1 cellular context compared by ENCODE assay signal in the genomic region with DNA sequence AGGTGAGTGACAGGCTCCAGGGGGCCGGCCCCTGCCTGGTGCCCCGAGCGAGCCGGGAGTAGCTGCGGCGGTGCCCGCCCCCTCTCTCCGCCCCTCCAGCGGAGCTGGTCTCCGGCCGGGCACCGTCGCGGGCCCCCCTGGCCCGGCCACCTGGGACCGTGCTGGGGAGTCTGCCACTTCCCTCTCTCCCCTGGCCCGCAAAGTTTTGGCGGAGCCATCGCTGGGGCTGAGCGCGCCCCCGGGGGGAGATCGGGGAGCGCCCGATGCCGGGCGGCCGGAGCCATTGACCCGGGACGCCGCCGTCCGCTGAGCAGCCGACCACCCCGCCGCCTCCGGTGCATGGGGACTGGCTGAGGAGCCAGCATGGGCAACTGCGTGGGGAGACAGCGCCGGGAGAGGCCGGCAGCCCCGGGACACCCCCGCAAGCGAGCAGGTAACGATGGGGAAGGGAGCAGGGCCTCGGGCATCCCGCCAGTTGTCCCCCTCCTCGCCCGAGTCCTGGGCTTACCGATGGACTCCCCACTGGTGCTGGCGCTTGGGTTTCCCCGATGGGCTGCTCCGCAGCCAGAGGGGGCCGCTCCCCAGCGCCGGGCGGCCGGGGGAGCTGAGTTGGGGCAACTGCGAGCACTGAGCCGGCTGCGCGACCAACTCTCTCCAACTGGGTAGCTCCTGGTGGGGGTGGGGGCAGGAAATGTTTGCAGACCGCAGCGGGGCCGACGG.
TF ChIP-seq lines count a peak whose summit lies in the region.

A gene with protein sequence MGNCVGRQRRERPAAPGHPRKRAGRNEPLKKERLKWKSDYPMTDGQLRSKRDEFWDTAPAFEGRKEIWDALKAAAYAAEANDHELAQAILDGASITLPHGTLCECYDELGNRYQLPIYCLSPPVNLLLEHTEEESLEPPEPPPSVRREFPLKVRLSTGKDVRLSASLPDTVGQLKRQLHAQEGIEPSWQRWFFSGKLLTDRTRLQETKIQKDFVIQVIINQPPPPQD (plus strand): TSS at position 84 of the 720 bp plus-strand sequence. CDS start 280 bp downstream, at position 364.

TF ChIP-seq in HEK293, 187 proteins besides CTCF, POLR2A, EP300 and RAD21 (continued from another document):
- TF ChIP-seq, protein P1, sequence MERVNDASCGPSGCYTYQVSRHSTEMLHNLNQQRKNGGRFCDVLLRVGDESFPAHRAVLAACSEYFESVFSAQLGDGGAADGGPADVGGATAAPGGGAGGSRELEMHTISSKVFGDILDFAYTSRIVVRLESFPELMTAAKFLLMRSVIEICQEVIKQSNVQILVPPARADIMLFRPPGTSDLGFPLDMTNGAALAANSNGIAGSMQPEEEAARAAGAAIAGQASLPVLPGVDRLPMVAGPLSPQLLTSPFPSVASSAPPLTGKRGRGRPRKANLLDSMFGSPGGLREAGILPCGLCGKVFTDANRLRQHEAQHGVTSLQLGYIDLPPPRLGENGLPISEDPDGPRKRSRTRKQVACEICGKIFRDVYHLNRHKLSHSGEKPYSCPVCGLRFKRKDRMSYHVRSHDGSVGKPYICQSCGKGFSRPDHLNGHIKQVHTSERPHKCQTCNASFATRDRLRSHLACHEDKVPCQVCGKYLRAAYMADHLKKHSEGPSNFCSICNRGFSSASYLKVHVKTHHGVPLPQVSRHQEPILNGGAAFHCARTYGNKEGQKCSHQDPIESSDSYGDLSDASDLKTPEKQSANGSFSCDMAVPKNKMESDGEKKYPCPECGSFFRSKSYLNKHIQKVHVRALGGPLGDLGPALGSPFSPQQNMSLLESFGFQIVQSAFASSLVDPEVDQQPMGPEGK (tag by site-specific recombination; IDR thresholded peaks at IDR 0.05): peak; percentile 89
- TF ChIP-seq ZNF426 (tag by site-specific recombination; IDR thresholded peaks at IDR 0.05) (no peak), ZNF350 (tag by site-specific recombination; IDR thresholded peaks at IDR 0.05) (no peak), ZNF624 (tag by site-specific recombination; IDR thresholded peaks at IDR 0.05) (no peak), YY2 (tag by site-specific recombination; IDR thresholded peaks at IDR 0.05) (no peak), ZNF169 (tag by site-specific recombination; IDR thresholded peaks at IDR 0.05) (no peak), ZFHX2 (tag by site-specific recombination; conservative IDR thresholded peaks at IDR 0.05) (peak; percentile 68), ZNF561 (tag by site-specific recombination; IDR thresholded peaks at IDR 0.05; ENCODE audit: borderline replicate concordance) (peak; percentile 68), ZNF48 (tag by site-specific recombination; IDR thresholded peaks at IDR 0.05) (no peak), ZNF239 (tag by site-specific recombination; IDR thresholded peaks at IDR 0.05) (no peak), ZNF776 (tag by site-specific recombination; IDR thresholded peaks at IDR 0.05; ENCODE audit: borderline replicate concordance) (no peak), ZNF830 (tag by site-specific recombination; IDR thresholded peaks at IDR 0.05; ENCODE audit: low read depth) (no peak), ZEB2 (tag by site-specific recombination; IDR thresholded peaks at IDR 0.05) (peak; percentile 36), ZNF791 (tag by site-specific recombination; IDR thresholded peaks at IDR 0.05) (no peak), KLF9 (tag by site-specific recombination; IDR thresholded peaks at IDR 0.05; ENCODE audit: low read depth) (peak; percentile 2; the same call in 1 of the 2 replicates), ZNF335 (tag by site-specific recombination; conservative IDR thresholded peaks at IDR 0.05) (peak; percentile 82), ZBTB21 (tag by site-specific recombination; IDR thresholded peaks at IDR 0.05) (no peak), KLF1 (tag by site-specific recombination; IDR thresholded peaks at IDR 0.05) (no peak), ZNF202 (tag by site-specific recombination; IDR thresholded peaks at IDR 0.05; ENCODE audit: borderline replicate concordance) (no peak), ZNF629 (tag by site-specific recombination; IDR thresholded peaks at IDR 0.05) (no peak), ZNF132 (tag by site-specific recombination; IDR thresholded peaks at IDR 0.05; ENCODE audit: borderline replicate concordance) (no peak), GLIS1 (tag by site-specific recombination; IDR thresholded peaks at IDR 0.05) (peak; percentile 97), ZNF501 (tag by site-specific recombination; IDR thresholded peaks at IDR 0.05) (0 out of 2 replicates have a peak, but pooled peaks have one; percentile 49), ZNF792 (tag by site-specific recombination; IDR thresholded peaks at IDR 0.05) (no peak), ZBTB48 (tag by site-specific recombination; IDR thresholded peaks at IDR 0.05) (0 out of 2 replicates have a peak, but pooled peaks have one; percentile 44), ZNF394 (tag by site-specific recombination; IDR thresholded peaks at IDR 0.05; ENCODE audit: borderline replicate concordance) (peak; percentile 99), ZNF510 (tag by site-specific recombination; IDR thresholded peaks at IDR 0.05; ENCODE audit: insufficient replicate concordance) (no peak), ZNF596 (tag by site-specific recombination; IDR thresholded peaks at IDR 0.05) (no peak), GLI2 (tag by site-specific recombination; IDR thresholded peaks at IDR 0.05; ENCODE audit: borderline replicate concordance, low read depth) (no peak), ZBTB8A (tag by site-specific recombination; IDR thresholded peaks at IDR 0.05) (peak; percentile 93; the same call in 1 of the 2 replicates), ZNF777 (tag by site-specific recombination; IDR thresholded peaks at IDR 0.05; ENCODE audit: borderline replicate concordance) (peak; percentile 81), TRIM28 (IDR thresholded peaks at IDR 0.05; ENCODE audit: borderline replicate concordance, low read length) (no peak), ZNF416 (tag by site-specific recombination; IDR thresholded peaks at IDR 0.05) (no peak)
- TF ChIP-seq, protein P2, sequence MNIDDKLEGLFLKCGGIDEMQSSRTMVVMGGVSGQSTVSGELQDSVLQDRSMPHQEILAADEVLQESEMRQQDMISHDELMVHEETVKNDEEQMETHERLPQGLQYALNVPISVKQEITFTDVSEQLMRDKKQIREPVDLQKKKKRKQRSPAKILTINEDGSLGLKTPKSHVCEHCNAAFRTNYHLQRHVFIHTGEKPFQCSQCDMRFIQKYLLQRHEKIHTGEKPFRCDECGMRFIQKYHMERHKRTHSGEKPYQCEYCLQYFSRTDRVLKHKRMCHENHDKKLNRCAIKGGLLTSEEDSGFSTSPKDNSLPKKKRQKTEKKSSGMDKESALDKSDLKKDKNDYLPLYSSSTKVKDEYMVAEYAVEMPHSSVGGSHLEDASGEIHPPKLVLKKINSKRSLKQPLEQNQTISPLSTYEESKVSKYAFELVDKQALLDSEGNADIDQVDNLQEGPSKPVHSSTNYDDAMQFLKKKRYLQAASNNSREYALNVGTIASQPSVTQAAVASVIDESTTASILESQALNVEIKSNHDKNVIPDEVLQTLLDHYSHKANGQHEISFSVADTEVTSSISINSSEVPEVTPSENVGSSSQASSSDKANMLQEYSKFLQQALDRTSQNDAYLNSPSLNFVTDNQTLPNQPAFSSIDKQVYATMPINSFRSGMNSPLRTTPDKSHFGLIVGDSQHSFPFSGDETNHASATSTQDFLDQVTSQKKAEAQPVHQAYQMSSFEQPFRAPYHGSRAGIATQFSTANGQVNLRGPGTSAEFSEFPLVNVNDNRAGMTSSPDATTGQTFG (tag by site-specific recombination; IDR thresholded peaks at IDR 0.05; ENCODE audit: borderline replicate concordance): no peak
- TF ChIP-seq, protein P3, sequence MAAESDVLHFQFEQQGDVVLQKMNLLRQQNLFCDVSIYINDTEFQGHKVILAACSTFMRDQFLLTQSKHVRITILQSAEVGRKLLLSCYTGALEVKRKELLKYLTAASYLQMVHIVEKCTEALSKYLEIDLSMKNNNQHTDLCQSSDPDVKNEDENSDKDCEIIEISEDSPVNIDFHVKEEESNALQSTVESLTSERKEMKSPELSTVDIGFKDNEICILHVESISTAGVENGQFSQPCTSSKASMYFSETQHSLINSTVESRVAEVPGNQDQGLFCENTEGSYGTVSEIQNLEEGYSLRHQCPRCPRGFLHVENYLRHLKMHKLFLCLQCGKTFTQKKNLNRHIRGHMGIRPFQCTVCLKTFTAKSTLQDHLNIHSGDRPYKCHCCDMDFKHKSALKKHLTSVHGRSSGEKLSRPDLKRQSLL (tag by site-specific recombination; IDR thresholded peaks at IDR 0.05): no peak
- TF ChIP-seq, protein P4, sequence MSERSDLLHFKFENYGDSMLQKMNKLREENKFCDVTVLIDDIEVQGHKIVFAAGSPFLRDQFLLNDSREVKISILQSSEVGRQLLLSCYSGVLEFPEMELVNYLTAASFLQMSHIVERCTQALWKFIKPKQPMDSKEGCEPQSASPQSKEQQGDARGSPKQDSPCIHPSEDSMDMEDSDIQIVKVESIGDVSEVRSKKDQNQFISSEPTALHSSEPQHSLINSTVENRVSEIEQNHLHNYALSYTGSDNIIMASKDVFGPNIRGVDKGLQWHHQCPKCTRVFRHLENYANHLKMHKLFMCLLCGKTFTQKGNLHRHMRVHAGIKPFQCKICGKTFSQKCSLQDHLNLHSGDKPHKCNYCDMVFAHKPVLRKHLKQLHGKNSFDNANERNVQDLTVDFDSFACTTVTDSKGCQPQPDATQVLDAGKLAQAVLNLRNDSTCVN (tag by site-specific recombination; optimal IDR thresholded peaks at IDR 0.05): peak; percentile 68
- TF ChIP-seq, protein P5, sequence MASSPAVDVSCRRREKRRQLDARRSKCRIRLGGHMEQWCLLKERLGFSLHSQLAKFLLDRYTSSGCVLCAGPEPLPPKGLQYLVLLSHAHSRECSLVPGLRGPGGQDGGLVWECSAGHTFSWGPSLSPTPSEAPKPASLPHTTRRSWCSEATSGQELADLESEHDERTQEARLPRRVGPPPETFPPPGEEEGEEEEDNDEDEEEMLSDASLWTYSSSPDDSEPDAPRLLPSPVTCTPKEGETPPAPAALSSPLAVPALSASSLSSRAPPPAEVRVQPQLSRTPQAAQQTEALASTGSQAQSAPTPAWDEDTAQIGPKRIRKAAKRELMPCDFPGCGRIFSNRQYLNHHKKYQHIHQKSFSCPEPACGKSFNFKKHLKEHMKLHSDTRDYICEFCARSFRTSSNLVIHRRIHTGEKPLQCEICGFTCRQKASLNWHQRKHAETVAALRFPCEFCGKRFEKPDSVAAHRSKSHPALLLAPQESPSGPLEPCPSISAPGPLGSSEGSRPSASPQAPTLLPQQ (tag by site-specific recombination; IDR thresholded peaks at IDR 0.05): 0 out of 2 replicates have a peak, but pooled peaks have one; percentile 60
- TF ChIP-seq, protein P6, sequence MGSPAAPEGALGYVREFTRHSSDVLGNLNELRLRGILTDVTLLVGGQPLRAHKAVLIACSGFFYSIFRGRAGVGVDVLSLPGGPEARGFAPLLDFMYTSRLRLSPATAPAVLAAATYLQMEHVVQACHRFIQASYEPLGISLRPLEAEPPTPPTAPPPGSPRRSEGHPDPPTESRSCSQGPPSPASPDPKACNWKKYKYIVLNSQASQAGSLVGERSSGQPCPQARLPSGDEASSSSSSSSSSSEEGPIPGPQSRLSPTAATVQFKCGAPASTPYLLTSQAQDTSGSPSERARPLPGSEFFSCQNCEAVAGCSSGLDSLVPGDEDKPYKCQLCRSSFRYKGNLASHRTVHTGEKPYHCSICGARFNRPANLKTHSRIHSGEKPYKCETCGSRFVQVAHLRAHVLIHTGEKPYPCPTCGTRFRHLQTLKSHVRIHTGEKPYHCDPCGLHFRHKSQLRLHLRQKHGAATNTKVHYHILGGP (tag by site-specific recombination; IDR thresholded peaks at IDR 0.05): no peak
- TF ChIP-seq, protein P7, sequence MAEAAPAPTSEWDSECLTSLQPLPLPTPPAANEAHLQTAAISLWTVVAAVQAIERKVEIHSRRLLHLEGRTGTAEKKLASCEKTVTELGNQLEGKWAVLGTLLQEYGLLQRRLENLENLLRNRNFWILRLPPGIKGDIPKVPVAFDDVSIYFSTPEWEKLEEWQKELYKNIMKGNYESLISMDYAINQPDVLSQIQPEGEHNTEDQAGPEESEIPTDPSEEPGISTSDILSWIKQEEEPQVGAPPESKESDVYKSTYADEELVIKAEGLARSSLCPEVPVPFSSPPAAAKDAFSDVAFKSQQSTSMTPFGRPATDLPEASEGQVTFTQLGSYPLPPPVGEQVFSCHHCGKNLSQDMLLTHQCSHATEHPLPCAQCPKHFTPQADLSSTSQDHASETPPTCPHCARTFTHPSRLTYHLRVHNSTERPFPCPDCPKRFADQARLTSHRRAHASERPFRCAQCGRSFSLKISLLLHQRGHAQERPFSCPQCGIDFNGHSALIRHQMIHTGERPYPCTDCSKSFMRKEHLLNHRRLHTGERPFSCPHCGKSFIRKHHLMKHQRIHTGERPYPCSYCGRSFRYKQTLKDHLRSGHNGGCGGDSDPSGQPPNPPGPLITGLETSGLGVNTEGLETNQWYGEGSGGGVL (tag by site-specific recombination; IDR thresholded peaks at IDR 0.05): peak; percentile 57; the same call in 1 of the 2 replicates
- TF ChIP-seq, protein P8, sequence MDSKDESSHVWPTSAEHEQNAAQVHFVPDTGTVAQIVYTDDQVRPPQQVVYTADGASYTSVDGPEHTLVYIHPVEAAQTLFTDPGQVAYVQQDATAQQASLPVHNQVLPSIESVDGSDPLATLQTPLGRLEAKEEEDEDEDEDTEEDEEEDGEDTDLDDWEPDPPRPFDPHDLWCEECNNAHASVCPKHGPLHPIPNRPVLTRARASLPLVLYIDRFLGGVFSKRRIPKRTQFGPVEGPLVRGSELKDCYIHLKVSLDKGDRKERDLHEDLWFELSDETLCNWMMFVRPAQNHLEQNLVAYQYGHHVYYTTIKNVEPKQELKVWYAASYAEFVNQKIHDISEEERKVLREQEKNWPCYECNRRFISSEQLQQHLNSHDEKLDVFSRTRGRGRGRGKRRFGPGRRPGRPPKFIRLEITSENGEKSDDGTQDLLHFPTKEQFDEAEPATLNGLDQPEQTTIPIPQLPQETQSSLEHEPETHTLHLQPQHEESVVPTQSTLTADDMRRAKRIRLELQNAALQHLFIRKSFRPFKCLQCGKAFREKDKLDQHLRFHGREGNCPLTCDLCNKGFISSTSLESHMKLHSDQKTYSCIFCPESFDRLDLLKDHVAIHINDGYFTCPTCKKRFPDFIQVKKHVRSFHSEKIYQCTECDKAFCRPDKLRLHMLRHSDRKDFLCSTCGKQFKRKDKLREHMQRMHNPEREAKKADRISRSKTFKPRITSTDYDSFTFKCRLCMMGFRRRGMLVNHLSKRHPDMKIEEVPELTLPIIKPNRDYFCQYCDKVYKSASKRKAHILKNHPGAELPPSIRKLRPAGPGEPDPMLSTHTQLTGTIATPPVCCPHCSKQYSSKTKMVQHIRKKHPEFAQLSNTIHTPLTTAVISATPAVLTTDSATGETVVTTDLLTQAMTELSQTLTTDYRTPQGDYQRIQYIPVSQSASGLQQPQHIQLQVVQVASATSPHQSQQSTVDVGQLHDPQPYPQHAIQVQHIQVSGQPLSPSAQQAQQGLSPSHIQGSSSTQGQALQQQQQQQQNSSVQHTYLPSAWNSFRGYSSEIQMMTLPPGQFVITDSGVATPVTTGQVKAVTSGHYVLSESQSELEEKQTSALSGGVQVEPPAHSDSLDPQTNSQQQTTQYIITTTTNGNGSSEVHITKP (tag by site-specific recombination; IDR thresholded peaks at IDR 0.05): peak; percentile 83
- TF ChIP-seq, protein P9, sequence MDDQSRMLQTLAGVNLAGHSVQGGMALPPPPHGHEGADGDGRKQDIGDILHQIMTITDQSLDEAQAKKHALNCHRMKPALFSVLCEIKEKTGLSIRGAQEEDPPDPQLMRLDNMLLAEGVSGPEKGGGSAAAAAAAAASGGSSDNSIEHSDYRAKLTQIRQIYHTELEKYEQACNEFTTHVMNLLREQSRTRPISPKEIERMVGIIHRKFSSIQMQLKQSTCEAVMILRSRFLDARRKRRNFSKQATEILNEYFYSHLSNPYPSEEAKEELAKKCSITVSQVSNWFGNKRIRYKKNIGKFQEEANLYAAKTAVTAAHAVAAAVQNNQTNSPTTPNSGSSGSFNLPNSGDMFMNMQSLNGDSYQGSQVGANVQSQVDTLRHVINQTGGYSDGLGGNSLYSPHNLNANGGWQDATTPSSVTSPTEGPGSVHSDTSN (CRISPR knock-in tag; IDR thresholded peaks at IDR 0.05): no peak
